ENCODE assay signal across 7 cellular contexts in genomic region chr11:76782526-76783293, GRCh38.
DNase-seq lines count a peak whose midpoint lies in the region; TF ChIP-seq lines count a peak whose summit lies in the region.

No MANE protein-coding gene starts in this region.

- peak overlapping the region; percentile 92 for H3K9ac ChIP-seq in Loucy (ENCODE audit: low read depth, low read length, poor library complexity, severe bottlenecking)

- no peaks in the 10 kb centered on the region for H3K9me2 ChIP-seq in Loucy (replicated peaks; ENCODE audit: low read depth, low read length)

- H3K36me3 ChIP-seq in Loucy (ENCODE audit: insufficient read depth, low read length) (no peaks in the 10 kb centered on the region), iPS DF 6.9 (ENCODE audit: control insufficient read depth, insufficient read depth, low read length) (no peaks in the 10 kb centered on the region)

- H3K4me3 ChIP-seq in Loucy (ENCODE audit: low read length, poor library complexity, severe bottlenecking) (peak overlapping the region; percentile 99), iPS DF 6.9 (ENCODE audit: low read length) (peak overlapping the region; percentile 69; the same call in 1 of the 2 replicates)

- peaks cover 56% of the 10 kb centered on the region for H3K79me2 ChIP-seq in Loucy (ENCODE audit: insufficient read depth, low read length)

- WGBS in iPS DF 6.9 (ENCODE audit: insufficient coverage, insufficient read length), result no CpG with 5 or more reads among the region's 38 CpGs

- H3K9me3 ChIP-seq in Loucy (ENCODE audit: insufficient read depth, low read depth, low read length), result no peaks in the 10 kb centered on the region
- H3K9me3 ChIP-seq in iPS DF 6.9 (ENCODE audit: control insufficient read depth, insufficient read depth, low read length), result no peaks in the 10 kb centered on the region

- H2AFZ ChIP-seq in Loucy (ENCODE audit: low read length), result peak overlapping the region; percentile 95

- DNase-seq in GM10266 (ENCODE audit: extremely low spot score) (peak; percentile 72), RWPE1 (ENCODE audit: low spot score) (peak; percentile 81), brain pericyte (ENCODE audit: low read depth, low spot score) (peak; percentile 95), iPS DF 6.9 (ENCODE audit: low read depth, low spot score) (peak; percentile 76), retina (peak; percentile 94), cortex of kidney (lab: John Stamatoyannopoulos, UW) (no peak)

- peaks cover 3% of the 10 kb centered on the region for H3K27me3 ChIP-seq in Loucy (ENCODE audit: insufficient read depth, low read length, poor library complexity, severe bottlenecking)
- no peaks in the 10 kb centered on the region for H3K27me3 ChIP-seq in iPS DF 6.9 (ENCODE audit: control insufficient read depth, insufficient read depth, low read length)

- CTCF ChIA-PET in RWPE1 (lab: Yijun Ruan, JAX), result interaction anchor here (0.6 to 1.0 kb wide), 3 partner anchors 49 to 1766 kb away, joined by 3 to 5 read pairs (median 4); no protein-coding TSS in a partner anchor

- POLR2A ChIA-PET in RWPE1 (lab: Yijun Ruan, JAX; ENCODE audit: low non-redundant PET), result interaction anchor here (1.0 kb wide), 1 partner anchor 9 kb away, joined by 3 read pairs; no protein-coding TSS in a partner anchor

- H4K20me1 ChIP-seq in Loucy (ENCODE audit: insufficient read depth, low read length, poor library complexity, severe bottlenecking), result no peaks in the 10 kb centered on the region

- no peaks in the 10 kb centered on the region for H3F3A ChIP-seq in Loucy (ENCODE audit: low read depth)

- peak overlapping the region; percentile 93 for H3K4me2 ChIP-seq in Loucy (ENCODE audit: low read depth, low read length, poor library complexity, severe bottlenecking)

- H3K4me1 ChIP-seq in Loucy (ENCODE audit: insufficient read depth, low read length, poor library complexity, severe bottlenecking) (peaks cover 51% of the 10 kb centered on the region), iPS DF 6.9 (ENCODE audit: control insufficient read depth, insufficient read depth, low read length) (peaks cover 9% of the 10 kb centered on the region)

- no peak for TF ChIP-seq CTCF in GM10266 (IDR thresholded peaks at IDR 0.05; ENCODE audit: control insufficient read depth, insufficient read depth, low read depth, missing control alignments)
- TF ChIP-seq CTCF in Loucy (conservative IDR thresholded peaks at IDR 0.05; ENCODE audit: low read length), result no peak
- no peak for TF ChIP-seq CTCF in RWPE1 (conservative IDR thresholded peaks at IDR 0.05; ENCODE audit: low read depth)

- peak overlapping the region; percentile 97 for H3K27ac ChIP-seq in RWPE1
- H3K27ac ChIP-seq in iPS DF 6.9 (ENCODE audit: low read length), result no peak overlapping the region
